ENCODE assay signal across 8 cellular contexts in the genomic region with DNA sequence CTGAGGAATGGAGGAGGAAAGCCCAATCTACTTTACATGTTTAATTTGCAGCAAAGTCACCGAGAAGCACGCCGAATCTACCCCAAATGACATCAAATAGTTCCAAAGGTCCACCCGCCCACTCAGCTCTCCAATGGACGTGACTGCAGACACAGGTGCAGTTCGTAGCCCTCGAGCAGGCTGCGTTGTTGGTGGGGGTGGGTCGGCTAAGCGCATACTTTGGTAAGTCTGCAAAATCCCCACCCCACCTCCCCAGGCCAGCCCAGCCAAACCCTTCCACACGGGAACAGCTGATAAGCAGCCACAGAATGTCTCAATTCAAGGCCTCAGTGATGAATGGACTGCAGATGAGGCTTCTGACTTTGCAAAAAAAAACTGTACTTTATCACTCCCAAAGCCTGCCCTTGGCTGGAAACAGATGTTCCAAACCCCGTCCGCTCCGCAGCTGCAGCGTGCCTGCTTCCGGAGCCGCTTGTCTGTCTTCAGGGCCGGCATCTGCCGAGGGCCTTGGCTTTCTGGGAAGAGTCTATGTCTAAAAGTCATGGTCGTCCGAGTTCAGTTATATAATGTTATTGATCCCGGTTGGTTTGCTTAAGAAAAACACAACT. TPM values are rescaled to one million over a fixed set of nuclear protein-coding genes. Genes with fewer than 3 reads are reported as not detected.
DNase-seq lines count a peak whose midpoint lies in the region; ATAC-seq and TF ChIP-seq lines count a peak whose summit lies in the region.
"Had no signal": no experiment of that assay in that cellular context is flagged by ENCODE, and none has a peak within 500 bp of the region (broad histone marks: within the 10 kb centered on the region; RNA-seq: fewer than 3 reads in every experiment).

No MANE protein-coding gene starts in this region.

- H3K36me3 ChIP-seq in body of pancreas (replicated peaks in 1 of 2; ENCODE audit: insufficient read depth in 1 of 2, low read depth in 2 of 2) = no peaks in the 10 kb centered on the region
- no peaks in the 10 kb centered on the region for H3K36me3 ChIP-seq in subcutaneous abdominal adipose tissue (ENCODE audit: control insufficient read depth in 5 of 5, insufficient read depth in 5 of 5, low read length in 5 of 5)

- no peak for TF ChIP-seq POLR2A in body of pancreas (IDR thresholded peaks at IDR 0.05)

- no peak for TF ChIP-seq CTCF in body of pancreas (IDR thresholded peaks at IDR 0.05)

- H3K9ac ChIP-seq in subcutaneous abdominal adipose tissue (ENCODE audit: low read length in 5 of 5) = no peak overlapping the region

- intact Hi-C loops in body of pancreas (cut with DNase I) = no loop called here

- peak; percentile 48 for ATAC-seq in body of pancreas
- no peak for ATAC-seq in HG03520 (IDR thresholded peaks at IDR 0.05; ENCODE audit: unreplicated experiment)

- H3K9me3 ChIP-seq in body of pancreas (no peaks in the 10 kb centered on the region), subcutaneous abdominal adipose tissue (ENCODE audit: control insufficient read depth in 5 of 5, low read length in 5 of 5) (no peaks in the 10 kb centered on the region)

- DNase-seq in Kasumi-1 (lab: John Stamatoyannopoulos, UW) (peak; percentile 95 to 97), body of pancreas (peak in 1 of 4 donors; percentile 44), iris pigment epithelial cell (ENCODE audit: low read depth) (peak; percentile 84), GM19240 (ENCODE audit: insufficient read length, low spot score) (no peak), NCI-H748 treated with DMSO at 0.1 percent for 48 hours (lab: John Stamatoyannopoulos, UW) (no peak)
- DNase-seq: activated CD4-positive, alpha-beta T cell treated with anti-CD3 and anti-CD28 coated beads, Interleukin-2, amount 50 U/mL, for 1 hour had no signal

- H3K27me3 ChIP-seq in body of pancreas (no peaks in the 10 kb centered on the region), subcutaneous abdominal adipose tissue (ENCODE audit: control insufficient read depth in 5 of 5, insufficient read depth in 4 of 5, low read length in 5 of 5) (peaks cover 0 to 3% (median 0%) of the 10 kb centered on the region in 5 donors)

- 17 to 34% methylated on average over 21 to 22 of the region's 22 CpGs for WGBS in body of pancreas, 2 donors

- H3K4me1 ChIP-seq in body of pancreas = peaks cover 18% of the 10 kb centered on the region
- peaks cover 7 to 41% (median 40%) of the 10 kb centered on the region in 5 donors for H3K4me1 ChIP-seq in subcutaneous abdominal adipose tissue (ENCODE audit: control insufficient read depth in 5 of 5, insufficient read depth in 5 of 5, low read length in 5 of 5)

- H3K27ac ChIP-seq in body of pancreas = peak overlapping the region in 1 of 4 donors; percentile 28
- H3K27ac ChIP-seq in subcutaneous abdominal adipose tissue (ENCODE audit: low read depth, low read length) = peak overlapping the region; percentile 23

- no peak overlapping the region for H3K4me3 ChIP-seq in body of pancreas
- H3K4me3 ChIP-seq in subcutaneous abdominal adipose tissue (ENCODE audit: low read depth in 1 of 5, low read length in 5 of 5) = peak overlapping the region in 3 of 5 donors; percentile 9 to 17 (median 13)

RNA-seq across cellular contexts. Expression of a gene that starts 38.2 kb away (rescaled TPM):
- total RNA-seq in body of pancreas = 10 to 100 TPM in 1 of 2 donors, 1 to 10 TPM in 1; 8.9 to 10.1 TPM

Comparison
In these comparisons a context has a peak if more than half of its experiments do, and no peak if none do; other contexts are left out.
1. DNase-seq: peak in Kasumi-1 (2 of 2) and iris pigment epithelial cell (single experiment); none in GM19240 (single experiment) and NCI-H748 treated with DMSO at 0.1 percent for 48 hours (single experiment).
2. H3K4me3 ChIP-seq: peak in subcutaneous abdominal adipose tissue (3 of 5); none in body of pancreas (0 of 2).